ENCODE assay signal across 10 cellular contexts in genomic region chr22:33917744-33918406, GRCh38. TPM values are rescaled to one million over a fixed set of nuclear protein-coding genes. Genes with fewer than 3 reads are reported as not detected.
A peak's percentile ranks its signal among the peaks of the same experiment; 100 is the strongest.
DNase-seq lines count a peak whose midpoint lies in the region; ATAC-seq and TF ChIP-seq lines count a peak whose summit lies in the region.
"Had no signal": no experiment of that assay in that cellular context is flagged by ENCODE, and none has a peak within 500 bp of the region (broad histone marks: within the 10 kb centered on the region; RNA-seq: fewer than 3 reads in every experiment).

No MANE protein-coding gene starts in this region.

- H3K9me3 Mint-ChIP-seq in GM23338, result peaks cover 4% of the 10 kb centered on the region; the same call in 1 of the 3 replicates
- no peaks in the 10 kb centered on the region for H3K9me3 Mint-ChIP-seq in mesothelial cell of epicardium

- ATAC-seq in GM23338 (peak; percentile 2; the same call in 1 of the 3 replicates), HG03159 (IDR thresholded peaks at IDR 0.05; ENCODE audit: unreplicated experiment) (no peak)
- ATAC-seq: left lobe of liver had no signal

- TF ChIP-seq CTCF in AG10803 (conservative IDR thresholded peaks at IDR 0.05; ENCODE audit: low read length), result peak; percentile 52
- peak; percentile 51 to 77 for TF ChIP-seq CTCF in GM23338 (conservative IDR thresholded peaks at IDR 0.05; ENCODE audit: low read depth in 2 of 2)
- no peak for TF ChIP-seq CTCF in mesothelial cell of epicardium (IDR thresholded peaks at IDR 0.05; ENCODE audit: unreplicated experiment)

- peaks cover 53% of the 10 kb centered on the region for H3K4me1 ChIP-seq in GM23338 (ENCODE audit: insufficient read depth)

- H3K36me3 ChIP-seq in GM23338 (ENCODE audit: insufficient read depth), result no peaks in the 10 kb centered on the region

- H3K4me2 ChIP-seq in GM23338, result peak overlapping the region; percentile 95

- H3K36me3 Mint-ChIP-seq in GM23338 (ENCODE audit: low read depth), result peaks cover 35% of the 10 kb centered on the region
- H3K36me3 Mint-ChIP-seq in mesothelial cell of epicardium, result no peaks in the 10 kb centered on the region

- H4K20me1 ChIP-seq in GM23338 (replicated peaks; ENCODE audit: insufficient read depth), result peaks cover 56% of the 10 kb centered on the region

- H3K9me2 ChIP-seq in GM23338 (ENCODE audit: insufficient read depth), result no peaks in the 10 kb centered on the region

- peak overlapping the region; percentile 99 for H3K4me3 Mint-ChIP-seq in GM23338
- H3K4me3 Mint-ChIP-seq in mesothelial cell of epicardium, result peak overlapping the region; percentile 74

- H3K27ac ChIP-seq in GM23338 (ENCODE audit: low read depth), result no peak overlapping the region
- H3K27ac ChIP-seq: SK-N-MC had no signal

- H3K27ac Mint-ChIP-seq in GM23338 (no peak overlapping the region), mesothelial cell of epicardium (no peak overlapping the region)

- peaks cover 11% of the 10 kb centered on the region for H3K27me3 ChIP-seq in GM23338 (ENCODE audit: insufficient read depth)

- peaks cover 72% of the 10 kb centered on the region for H3K79me2 ChIP-seq in GM23338 (replicated peaks; ENCODE audit: insufficient read depth)

- peaks cover 53% of the 10 kb centered on the region for H3K4me1 Mint-ChIP-seq in GM23338
- H3K4me1 Mint-ChIP-seq in mesothelial cell of epicardium, result peaks cover 27% of the 10 kb centered on the region

- DNase-seq in AG10803 (ENCODE audit: low read depth) (peak; percentile 32), GM23338 (ENCODE audit: low spot score) (peak; percentile 66), astrocyte of the hippocampus (ENCODE audit: low read depth, low spot score) (peak; percentile 26), mesothelial cell of epicardium (ENCODE audit: low spot score in 2 of 2, unreplicated experiment in 2 of 2) (no peak), mesenteric fat pad (ENCODE audit: low spot score) (no peak), COLO829 (ENCODE audit: low spot score) (no peak)
- DNase-seq in activated CD4-positive, alpha-beta T cell treated with anti-CD3 and anti-CD28 coated beads for 4 hours, result no peak

- H3K4me3 ChIP-seq in AG10803 (ENCODE audit: low read length) (peak overlapping the region; percentile 20; the same call in 1 of the 2 replicates), GM23338 (peak overlapping the region; percentile 89)
- H3K4me3 ChIP-seq: SK-N-MC had no signal

- no peak overlapping the region for H2AFZ ChIP-seq in GM23338

- H3F3A ChIP-seq in GM23338 (replicated peaks; ENCODE audit: low read depth), result 0 out of 2 replicates have a peak, but pooled peaks cover 3% of the 10 kb centered on the region

- H3K27me3 Mint-ChIP-seq in GM23338 (ENCODE audit: insufficient read depth, low read depth, poor library complexity), result peaks cover 20% of the 10 kb centered on the region
- H3K27me3 Mint-ChIP-seq in mesothelial cell of epicardium (ENCODE audit: low read depth), result peaks cover 18% of the 10 kb centered on the region

TF ChIP-seq in GM23338, 12 proteins besides CTCF, POLR2A, EP300 and RAD21:
- TF ChIP-seq STAT1 (IDR thresholded peaks at IDR 0.05; ENCODE audit: unreplicated experiment), result no peak
- no peak for TF ChIP-seq EZH2phosphoT487 (IDR thresholded peaks at IDR 0.05; ENCODE audit: unreplicated experiment)
- TF ChIP-seq NANOG (IDR thresholded peaks at IDR 0.05; ENCODE audit: borderline replicate concordance), result no peak
- TF ChIP-seq JUNB (IDR thresholded peaks at IDR 0.05; ENCODE audit: unreplicated experiment), result no peak
- TF ChIP-seq EZH2 (IDR thresholded peaks at IDR 0.05; ENCODE audit: low read depth, unreplicated experiment), result no peak

RNA-seq across cellular contexts. Expression of gene LARGE1, which starts 2.4 kb away (rescaled TPM):
- total RNA-seq in GM23338 (2014; rRNA removed; shearing (Covaris generic)), result 62.4 and 75.6 TPM in 2 replicates
- 12.8 and 13.5 TPM in 2 replicates for polyA plus RNA-seq in GM23338 (2016; fragmentation: Nextera tagmentation; extraction: Ambion mirVana)
- 29.8 to 35.7 TPM (median 32.3 TPM) in 3 replicates for total RNA-seq in mesothelial cell of epicardium
- 26.2 TPM for total RNA-seq in mesenteric fat pad

Comparison
In these comparisons a context has a peak if more than half of its experiments do, and no peak if none do; other contexts are left out.
1. DNase-seq: peak in AG10803 (single experiment), GM23338 (single experiment) and astrocyte of the hippocampus (single experiment); none in mesothelial cell of epicardium (0 of 2), mesenteric fat pad (single experiment), COLO829 (single experiment) and activated CD4-positive, alpha-beta T cell treated with anti-CD3 and anti-CD28 coated beads for 4 hours (0 of 2).